ENCODE assay signal across 32 cellular contexts in the genomic region with DNA sequence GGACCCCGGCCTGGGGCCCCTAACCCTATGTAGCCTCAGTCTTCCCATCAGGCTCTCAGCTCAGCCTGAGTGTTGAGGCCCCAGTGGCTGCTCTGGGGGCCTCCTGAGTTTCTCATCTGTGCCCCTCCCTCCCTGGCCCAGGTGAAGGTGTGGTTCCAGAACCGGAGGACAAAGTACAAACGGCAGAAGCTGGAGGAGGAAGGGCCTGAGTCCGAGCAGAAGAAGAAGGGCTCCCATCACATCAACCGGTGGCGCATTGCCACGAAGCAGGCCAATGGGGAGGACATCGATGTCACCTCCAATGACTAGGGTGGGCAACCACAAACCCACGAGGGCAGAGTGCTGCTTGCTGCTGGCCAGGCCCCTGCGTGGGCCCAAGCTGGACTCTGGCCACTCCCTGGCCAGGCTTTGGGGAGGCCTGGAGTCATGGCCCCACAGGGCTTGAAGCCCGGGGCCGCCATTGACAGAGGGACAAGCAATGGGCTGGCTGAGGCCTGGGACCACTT. TPM values are rescaled to one million over a fixed set of nuclear protein-coding genes. Genes with fewer than 3 reads are reported as not detected.
"Had no signal": no experiment of that assay in that cellular context is flagged by ENCODE, and none has a peak within 500 bp of the region (broad histone marks: within the 10 kb centered on the region; RNA-seq: fewer than 3 reads in every experiment).

No MANE protein-coding gene starts in this region.

- H3K36me3 ChIP-seq: brain microvascular endothelial cell, heart left ventricle, right atrium auricular region, transverse colon had no signal

- H2AFZ ChIP-seq: parathyroid adenoma had no signal

- H3K27me3 ChIP-seq: right atrium auricular region, testis had no signal

- H3K9ac ChIP-seq: parathyroid adenoma had no signal

- H3K4me3 ChIP-seq: heart left ventricle, lung, right atrium auricular region, testis, transverse colon had no signal

- H3K79me2 ChIP-seq: parathyroid adenoma had no signal

- FAIRE-seq: astrocyte, kidney, urothelium cell line had no signal

- H3K4me1 ChIP-seq: right atrium auricular region, testis had no signal

- DNase-seq: activated CD4-positive, alpha-beta T cell treated with anti-CD3 and anti-CD28 coated beads for 4 hours; activated CD4-positive, alpha-beta T cell treated with anti-CD3 and anti-CD28 coated beads, Interleukin-2, amount 50 U/mL, for 4 hours; activated CD4-positive, CD25-positive, alpha-beta regulatory T cell; activated naive CD4-positive, alpha-beta T cell treated with Interleukin-2 at 50 U/mL for 16 hours; activated T-cell treated with anti-CD3 and anti-CD28 coated beads for 4 hours; activated T-cell treated with anti-CD3 and anti-CD28 coated beads, Interleukin-2, amount 50 U/mL, for 72 hours; brain microvascular endothelial cell; caudate nucleus; endodermal cell; foreskin keratinocyte; hypothalamus; immature natural killer cell; kidney; mesendoderm; naive B cell; occipital lobe; stimulated activated CD4-positive, alpha-beta T cell treated with anti-CD3 and anti-CD28 coated beads, Interleukin-12 subunit alpha, Interleukin-12 subunit beta, amount 100 ng/mL, for 4 hours; stimulated activated CD4-positive, alpha-beta T cell treated with anti-CD3 and anti-CD28 coated beads, Interleukin-4, amount 100 ng/mL, for 1 hour; stimulated activated naive CD8-positive, alpha-beta T cell treated with anti-CD3 and anti-CD28 coated beads, Interleukin-15, Interleukin-2, amounts not matched to agents 100 U/mL and 50 U/mL, for 24 hours; T-cell; testis; transverse colon had no signal

- H3K9me3 ChIP-seq: heart left ventricle, right atrium auricular region, testis, transverse colon had no signal

- H3K27ac ChIP-seq: brain microvascular endothelial cell, foreskin keratinocyte, heart left ventricle, parathyroid adenoma, right atrium auricular region, testis, transverse colon had no signal

- ATAC-seq: activated T-cell treated with anti-CD3 and anti-CD28 coated beads, Interleukin-2, amount 50 U/mL, for 72 hours; esophagus mucosa; foreskin keratinocyte; heart left ventricle; stimulated activated naive CD8-positive, alpha-beta T cell treated with anti-CD3 and anti-CD28 coated beads, Interleukin-15, Interleukin-2, amounts not matched to agents 100 U/mL and 50 U/mL, for 24 hours; T-cell had no signal

RNA-seq across cellular contexts. Expression of gene EMX1, which starts 16.4 kb away (rescaled TPM):
- total RNA-seq: esophagus mucosa; foreskin keratinocyte; heart left ventricle; neural crest cell; pulmonary artery endothelial cell; T-cell; T-helper 2 cell treated with Interferon-gamma antibody and Interleukin-4, amounts not matched to agents 100 ng/mL and 5 ng/mL, for 36 hours had no signal
- polyA plus RNA-seq: foreskin keratinocyte, heart left ventricle, immature natural killer cell had no signal
